In the genomic region with DNA sequence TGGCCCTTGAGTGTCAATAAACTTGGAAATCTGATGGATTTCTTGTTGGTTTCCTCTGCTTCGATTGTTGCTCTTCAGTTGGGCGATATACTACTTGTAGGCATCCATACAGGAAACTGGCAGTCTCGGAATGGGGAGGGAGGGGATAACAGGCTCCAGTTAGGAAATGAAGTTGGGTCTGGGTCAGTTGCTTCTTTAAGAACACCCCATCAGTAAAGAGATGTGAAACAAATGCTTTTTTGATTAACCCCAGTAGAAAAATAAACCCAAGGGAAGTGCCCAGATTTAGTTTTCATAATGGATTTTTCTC, we compare ENCODE assay signal across 8 cellular contexts. TPM values are rescaled to one million over a fixed set of nuclear protein-coding genes. Genes with fewer than 3 reads are reported as not detected.
DNase-seq lines count a peak whose midpoint lies in the region; ATAC-seq, FAIRE-seq and TF ChIP-seq lines count a peak whose summit lies in the region.
"Had no signal": no experiment of that assay in that cellular context is flagged by ENCODE, and none has a peak within 500 bp of the region (broad histone marks: within the 10 kb centered on the region; RNA-seq: fewer than 3 reads in every experiment).

No MANE protein-coding gene starts in this region.

- WGBS in mesodermal cell (ENCODE audit: insufficient coverage in 2 of 2), 2 experiments = 0% methylated on average over 3 of the region's 3 CpGs

- DNase-seq in GM19239 (ENCODE audit: insufficient read length, low spot score) = peak; percentile 0
- no peak for DNase-seq in astrocyte of the spinal cord (ENCODE audit: low read depth, low spot score)
- DNase-seq in NCI-H2171 treated with DMSO at 0.1 percent for 48 hours (lab: John Stamatoyannopoulos, UW) = no peak
- no peak for DNase-seq in AG20443 (ENCODE audit: low spot score)
- DNase-seq in AML-193 (lab: John Stamatoyannopoulos, UW) = no peak

- TF ChIP-seq CTCF in astrocyte of the spinal cord (IDR thresholded peaks at IDR 0.05; ENCODE audit: low read depth, low read length) = no peak

- H3K9me3 ChIP-seq in mesodermal cell (ENCODE audit: control insufficient read depth, low read length) = no peaks in the 10 kb centered on the region

- ATAC-seq in HG03280 (IDR thresholded peaks at IDR 0.05; ENCODE audit: unreplicated experiment) = peak; percentile 1

- in situ Hi-C loops in astrocyte of the spinal cord (cut with HindIII; ENCODE audit: low sequenced_read_pairs) = no loop called here

- no peak for FAIRE-seq in GM19239 (lab: Jason Lieb, UNC)

- no peaks in the 10 kb centered on the region for H3K4me1 ChIP-seq in mesodermal cell (ENCODE audit: control insufficient read depth, insufficient read depth, low read length, poor library complexity, severe bottlenecking)

- peaks cover 4% of the 10 kb centered on the region for H3K36me3 ChIP-seq in mesodermal cell (ENCODE audit: control insufficient read depth, insufficient read depth, low read length)

- H3K27ac ChIP-seq in mesodermal cell (ENCODE audit: low read depth, low read length, severe bottlenecking) = peak overlapping the region; percentile 77

- H3K4me3 ChIP-seq in astrocyte of the spinal cord (ENCODE audit: low read depth, low read length) (peak overlapping the region; percentile 96), mesodermal cell (ENCODE audit: extremely low read depth, insufficient read depth, low read length, poor library complexity, severe bottlenecking) (peak overlapping the region; percentile 98)

RNA-seq across cellular contexts. Expression of a gene that starts 0.7 kb away (rescaled TPM):
- 42.9 TPM for polyA plus RNA-seq in mesodermal cell (2013, experiment 1 of 2)
- 47.8 TPM for polyA plus RNA-seq in mesodermal cell (2013, experiment 2 of 2)

RNA-seq across cellular contexts. Expression of a gene that starts 48.6 kb away (rescaled TPM):
- polyA plus RNA-seq in mesodermal cell (2013, experiment 1 of 2) = not detected
- not detected for polyA plus RNA-seq in mesodermal cell (2013, experiment 2 of 2)
- polyA plus RNA-seq: adipose tissue had no signal
